Comparison of ENCODE assay signal across 1 cellular context in genomic region chr2:216532562-216532961, GRCh38.
TF ChIP-seq lines count a peak whose summit lies in the region.

No MANE protein-coding gene starts in this region.

TF ChIP-seq in HepG2, 621 proteins besides CTCF, POLR2A, EP300 and RAD21 (continued from another document):
- no peak for TF ChIP-seq ZBTB4 (CRISPR knock-in tag; IDR thresholded peaks at IDR 0.05; ENCODE audit: borderline replicate concordance)
- TF ChIP-seq CSRNP1 (CRISPR knock-in tag; IDR thresholded peaks at IDR 0.05): no peak
- peak; percentile 57; the same call in 1 of the 2 replicates for TF ChIP-seq ZNF775 (CRISPR knock-in tag; IDR thresholded peaks at IDR 0.05; ENCODE audit: borderline replicate concordance)
- TF ChIP-seq GTF2F1 (IDR thresholded peaks at IDR 0.05; ENCODE audit: low read length): no peak
- TF ChIP-seq HNF4A (CRISPR knock-in tag; IDR thresholded peaks at IDR 0.05): peak; percentile 59
- 0 out of 2 replicates have a peak, but pooled peaks have one; percentile 22 for TF ChIP-seq HDAC1 (CRISPR knock-in tag; IDR thresholded peaks at IDR 0.05)
- no peak for TF ChIP-seq HNRNPK (IDR thresholded peaks at IDR 0.05; ENCODE audit: low read depth, low read length, poor library complexity, severe bottlenecking)
- TF ChIP-seq FOXO1 (CRISPR knock-in tag; IDR thresholded peaks at IDR 0.05): no peak
- TF ChIP-seq HNRNPH1 (optimal IDR thresholded peaks at IDR 0.05; ENCODE audit: low read depth, low read length): no peak
